In genomic region chr3:171187706-171188290, GRCh38 we compare ENCODE assay signal across 8 cellular contexts.
DNase-seq lines count a peak whose midpoint lies in the region; ATAC-seq and TF ChIP-seq lines count a peak whose summit lies in the region.

No MANE protein-coding gene starts in this region.

- peak; percentile 32; the same call in 1 of the 3 replicates for ATAC-seq in RWPE2 (ENCODE audit: low read depth)

- no peaks in the 10 kb centered on the region for H3K27me3 ChIP-seq in RWPE2 (ENCODE audit: insufficient read depth, poor library complexity, severe bottlenecking)

- H3K9me3 ChIP-seq in RWPE2 (ENCODE audit: severe bottlenecking) = no peaks in the 10 kb centered on the region

- peak; percentile 59 for TF ChIP-seq CTCF in AG04449 (IDR thresholded peaks at IDR 0.05; ENCODE audit: insufficient read depth, low read length, missing control alignments)
- TF ChIP-seq CTCF in GM12864 (IDR thresholded peaks at IDR 0.05; ENCODE audit: low read depth, low read length, missing control alignments) = peak; percentile 78
- peak; percentile 79 for TF ChIP-seq CTCF in RWPE2 (IDR thresholded peaks at IDR 0.05; ENCODE audit: poor library complexity, severe bottlenecking)

- H3K4me1 ChIP-seq in RWPE2 (ENCODE audit: insufficient read depth, poor library complexity, severe bottlenecking) = peaks cover 13% of the 10 kb centered on the region

- no peak overlapping the region for H3K27ac ChIP-seq in RWPE2 (ENCODE audit: poor library complexity, severe bottlenecking)

- CTCF ChIA-PET in AG04449 (lab: Yijun Ruan, JAX) = interaction anchor here (0.6 to 6.1 kb wide), 29 partner anchors 9 to 377 kb away, joined by 3 to 92 read pairs (median 4); partner anchors contain the start of gene TNIK

- H3K4me3 ChIP-seq in AG04449 (ENCODE audit: low read depth, low read length) (no peak overlapping the region), GM12864 (ENCODE audit: low read depth, low read length) (no peak overlapping the region), RWPE2 (ENCODE audit: severe bottlenecking) (no peak overlapping the region)

- POLR2A ChIA-PET in AG04449 (lab: Yijun Ruan, JAX) = interaction anchor here (0.7 kb wide), 1 partner anchor 28 kb away, joined by 3 read pairs; no protein-coding TSS in a partner anchor

- DNase-seq in AG04449 (ENCODE audit: low read depth, low spot score) (no peak), GM12864 (ENCODE audit: low read depth) (no peak), KBM-7 (peak; percentile 65), RWPE2 (ENCODE audit: low spot score) (no peak), fibroblast of peridontal ligament (ENCODE audit: extremely low read depth) (peak; percentile 52), pons (ENCODE audit: low spot score) (peak; percentile 67), NCI-H187 (lab: John Stamatoyannopoulos, UW) (no peak), OCI-M2 (lab: John Stamatoyannopoulos, UW; ENCODE audit: unreplicated experiment) (no peak)

- in situ Hi-C loops in KBM-7 (cut with MboI; ENCODE audit: low pct_unique_long_range_greater_than_20kb, low sequenced_read_pairs) = loop anchor here (25.0 kb wide), 1 partner anchor 275 kb away; the partner anchor contains the start of gene TNIK

- no peaks in the 10 kb centered on the region for H3K36me3 ChIP-seq in RWPE2 (ENCODE audit: low read depth)

Comparison
In these comparisons a context has a peak if more than half of its experiments do, and no peak if none do; other contexts are left out.
1. DNase-seq: peak in KBM-7 (single experiment), fibroblast of peridontal ligament (single experiment) and pons (single experiment); none in AG04449 (single experiment), GM12864 (single experiment), RWPE2 (single experiment), NCI-H187 (0 of 2) and OCI-M2 (single experiment).
2. Peak in every context shown above with its lines, with median percentiles within 50 percentile points of each other: CTCF ChIP-seq.